In genomic region chr10:114100848-114101741, GRCh38 we compare ENCODE assay signal across 8 cellular contexts. TPM values are rescaled to one million over a fixed set of nuclear protein-coding genes. Genes with fewer than 3 reads are reported as not detected.
A peak's percentile ranks its signal among the peaks of the same experiment; 100 is the strongest.
DNase-seq lines count a peak whose midpoint lies in the region; ATAC-seq and TF ChIP-seq lines count a peak whose summit lies in the region.

No MANE protein-coding gene starts in this region.

- peak; percentile 11 for ATAC-seq in CD4-positive, alpha-beta T cell (ENCODE audit: poor library complexity)
- ATAC-seq in left lobe of liver (peak; percentile 69), GM19455 (IDR thresholded peaks at IDR 0.05; ENCODE audit: unreplicated experiment) (no peak)

- no peak for TF ChIP-seq CTCF in CD4-positive, alpha-beta T cell (IDR thresholded peaks at IDR 0.05)
- TF ChIP-seq CTCF in Loucy (conservative IDR thresholded peaks at IDR 0.05; ENCODE audit: low read length): no peak
- no peak for TF ChIP-seq CTCF in breast epithelium (IDR thresholded peaks at IDR 0.05)

- no peaks in the 10 kb centered on the region for H3K9me2 ChIP-seq in Loucy (replicated peaks; ENCODE audit: low read depth, low read length)

- H3K27me3 Mint-ChIP-seq in CD4-positive, alpha-beta T cell: peaks cover 44% of the 10 kb centered on the region

- no peak for TF ChIP-seq POLR2A in breast epithelium (IDR thresholded peaks at IDR 0.05)

- CTCF ChIA-PET in CD4-positive, alpha-beta T cell (lab: Charles Lee): interaction anchor here (1.0 kb wide), 1 partner anchor 302 kb away, joined by 3 read pairs; no protein-coding TSS in a partner anchor

- H3K36me3 ChIP-seq in Loucy (ENCODE audit: insufficient read depth, low read length) (no peaks in the 10 kb centered on the region), breast epithelium (no peaks in the 10 kb centered on the region), stomach smooth muscle (ENCODE audit: control insufficient read depth in 2 of 2, insufficient read depth in 2 of 2, low read length in 2 of 2) (no peaks in the 10 kb centered on the region)

- no peaks in the 10 kb centered on the region for H4K20me1 ChIP-seq in Loucy (ENCODE audit: insufficient read depth, low read length, poor library complexity, severe bottlenecking)

- no peak overlapping the region for H3K27ac Mint-ChIP-seq in CD4-positive, alpha-beta T cell

- POLR2A ChIA-PET in CD4-positive, alpha-beta T cell (lab: Charles Lee): interaction anchor here (1.1 to 1.2 kb wide), 2 partner anchors 17 to 39 kb away, joined by 3 to 4 read pairs; no protein-coding TSS in a partner anchor

- peaks cover 15% of the 10 kb centered on the region for H3K27me3 ChIP-seq in CD4-positive, alpha-beta T cell (ENCODE audit: control insufficient read depth, insufficient read depth, low read length)
- H3K27me3 ChIP-seq in Loucy (ENCODE audit: insufficient read depth, low read length, poor library complexity, severe bottlenecking) (no peaks in the 10 kb centered on the region), breast epithelium (no peaks in the 10 kb centered on the region), stomach smooth muscle (ENCODE audit: control insufficient read depth in 1 of 2, insufficient read depth in 2 of 2, low read length in 2 of 2) (peaks cover 15 to 21% of the 10 kb centered on the region in 2 donors)

- H3K4me1 ChIP-seq in Loucy (ENCODE audit: insufficient read depth, low read length, poor library complexity, severe bottlenecking) (peaks cover 40% of the 10 kb centered on the region), breast epithelium (no peaks in the 10 kb centered on the region), stomach smooth muscle (ENCODE audit: control insufficient read depth, insufficient read depth, low read length) (peaks cover 14% of the 10 kb centered on the region)

- H3K4me3 Mint-ChIP-seq in CD4-positive, alpha-beta T cell: peak overlapping the region; percentile 64

- H3K27ac ChIP-seq in CD4-positive, alpha-beta T cell (ENCODE audit: low read depth, low read length): no peak overlapping the region
- H3K27ac ChIP-seq in breast epithelium (no peak overlapping the region), stomach smooth muscle (ENCODE audit: low read length) (no peak overlapping the region)

- no peak overlapping the region for H3K4me2 ChIP-seq in Loucy (ENCODE audit: low read depth, low read length, poor library complexity, severe bottlenecking)

- H3K4me3 ChIP-seq in Loucy (ENCODE audit: low read length, poor library complexity, severe bottlenecking) (no peak overlapping the region), breast epithelium (peak overlapping the region; percentile 42 to 63 (median 44)), stomach smooth muscle (ENCODE audit: low read length in 2 of 2) (peak overlapping the region; percentile 65 to 73)

- no peaks in the 10 kb centered on the region for H3K9me3 ChIP-seq in CD4-positive, alpha-beta T cell (ENCODE audit: control insufficient read depth, low read length)
- H3K9me3 ChIP-seq in Loucy (ENCODE audit: insufficient read depth, low read depth, low read length) (no peaks in the 10 kb centered on the region), breast epithelium (no peaks in the 10 kb centered on the region), stomach smooth muscle (ENCODE audit: control insufficient read depth in 2 of 2, low read length in 2 of 2) (no peaks in the 10 kb centered on the region)

- intact Hi-C loops in CD4-positive, alpha-beta T cell (cut with DNase I, micrococcal nuclease): loop anchor here in 1 of 2 experiments (2.0 kb wide), 1 partner anchor 396 kb away; no protein-coding TSS in a partner anchor
- intact Hi-C loops in breast epithelium (cut with DNase I; ENCODE audit: low total_unique reads): loop anchor here (10.0 kb wide), 1 partner anchor 386 kb away; no protein-coding TSS in a partner anchor

- peaks cover 8% of the 10 kb centered on the region for H3F3A ChIP-seq in Loucy (ENCODE audit: low read depth)

- no peaks in the 10 kb centered on the region for H3K36me3 Mint-ChIP-seq in CD4-positive, alpha-beta T cell (ENCODE audit: low read depth)

- H3K79me2 ChIP-seq in Loucy (ENCODE audit: insufficient read depth, low read length): no peaks in the 10 kb centered on the region

- H3K9ac ChIP-seq in Loucy (ENCODE audit: low read depth, low read length, poor library complexity, severe bottlenecking): no peak overlapping the region
- peak overlapping the region; percentile 26 to 29 for H3K9ac ChIP-seq in stomach smooth muscle (ENCODE audit: low read length in 2 of 2)

- 0 out of 2 replicates have a peak overlapping the region, but pooled peaks have one; percentile 30 for H2AFZ ChIP-seq in Loucy (ENCODE audit: low read length)

- peaks cover 49% of the 10 kb centered on the region for H3K4me1 Mint-ChIP-seq in CD4-positive, alpha-beta T cell (ENCODE audit: low read depth)

- no peak for DNase-seq in CD4-positive, alpha-beta T cell
- DNase-seq in breast epithelium (ENCODE audit: low spot score in 2 of 2) (peak in 1 of 2 donors; percentile 54), left lobe of liver (ENCODE audit: low spot score) (no peak), NCI-H1417 (lab: John Stamatoyannopoulos, UW) (no peak), mucosa of gallbladder (ENCODE audit: low spot score) (no peak)

- no peaks in the 10 kb centered on the region for H3K9me3 Mint-ChIP-seq in CD4-positive, alpha-beta T cell

RNA-seq across cellular contexts. Expression of gene ADRB1, which starts 57.4 kb away (rescaled TPM):
- under 1 TPM; 0.08 to 0.11 TPM for total RNA-seq in CD4-positive, alpha-beta T cell
- 1 to 10 TPM in 2 of 3 donors, under 1 TPM in 1; 0.66 to 2.4 (median 1.3) TPM for total RNA-seq in breast epithelium
- 0.10 TPM for total RNA-seq in left lobe of liver
- 1.7 TPM for total RNA-seq in mucosa of gallbladder
